In the genomic region with DNA sequence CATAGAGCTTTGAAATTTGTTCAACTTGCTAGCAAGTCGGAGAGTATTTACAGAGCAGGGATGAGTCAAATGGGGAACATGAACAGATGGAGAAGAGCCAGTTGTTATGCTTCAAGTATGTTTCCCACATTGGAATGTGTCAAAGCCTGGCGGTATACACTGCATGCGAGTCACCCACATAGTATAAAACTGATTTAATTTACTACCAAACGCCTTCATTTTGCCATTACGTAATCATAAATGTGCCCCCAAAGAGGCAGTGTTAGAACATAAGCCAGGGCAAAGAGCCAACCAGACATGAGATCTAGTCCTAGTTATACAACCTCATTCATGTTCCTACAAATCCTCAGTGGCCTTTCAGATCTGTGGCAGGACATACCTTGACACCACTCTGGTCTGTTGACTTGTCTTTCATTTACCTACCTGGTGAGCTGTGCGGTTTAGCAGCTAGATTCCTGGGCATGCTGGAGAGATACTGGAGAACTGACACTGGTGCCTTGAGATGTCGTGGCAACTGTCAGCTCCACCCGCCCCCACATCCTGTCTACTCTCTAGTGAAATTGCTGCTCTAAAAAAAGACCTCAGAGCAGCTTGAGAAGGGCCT, we compare ENCODE assay signal across 8 cellular contexts. TPM values are rescaled to one million over a fixed set of nuclear protein-coding genes. Genes with fewer than 3 reads are reported as not detected.
A peak's percentile ranks its signal among the peaks of the same experiment; 100 is the strongest.
DNase-seq lines count a peak whose midpoint lies in the region; ATAC-seq and TF ChIP-seq lines count a peak whose summit lies in the region.

No MANE protein-coding gene starts in this region.

- peak overlapping the region; percentile 32; the same call in 1 of the 2 replicates for H3K4me3 ChIP-seq in ACC112 (ENCODE audit: low read depth, low read length)

- peak overlapping the region; percentile 55 for H3K27ac Mint-ChIP-seq in osteocyte (ENCODE audit: unreplicated experiment)

- H3K79me2 ChIP-seq in ACC112 (ENCODE audit: control insufficient read depth, insufficient read depth, low read length, unreplicated experiment), result no peaks in the 10 kb centered on the region

- H3K36me3 Mint-ChIP-seq in osteocyte (ENCODE audit: unreplicated experiment), result no peaks in the 10 kb centered on the region

- TF ChIP-seq CTCF in osteocyte (IDR thresholded peaks at IDR 0.05) (no peak), omental fat pad (IDR thresholded peaks at IDR 0.05) (no peak)

- peak overlapping the region; percentile 57 for H2AFZ ChIP-seq in ACC112 (ENCODE audit: low read length, unreplicated experiment)

- peaks cover 32% of the 10 kb centered on the region for H3K4me1 ChIP-seq in ACC112 (ENCODE audit: control insufficient read depth, insufficient read depth, low read length, unreplicated experiment)

- H3K27me3 ChIP-seq in ACC112 (ENCODE audit: insufficient read depth, low read length), result no peaks in the 10 kb centered on the region

- H3K4me1 Mint-ChIP-seq in osteocyte (ENCODE audit: unreplicated experiment), result peaks cover 15% of the 10 kb centered on the region

- H3K27me3 Mint-ChIP-seq in osteocyte (ENCODE audit: unreplicated experiment), result no peaks in the 10 kb centered on the region

- no peaks in the 10 kb centered on the region for H3K9me3 Mint-ChIP-seq in osteocyte (ENCODE audit: unreplicated experiment)

- DNase-seq in LHCN-M2 (ENCODE audit: low read depth), result peak; percentile 95
- DNase-seq in amniotic epithelial cell (ENCODE audit: low read depth), result peak; percentile 62
- DNase-seq in osteocyte (ENCODE audit: extremely low spot score, unreplicated experiment), result no peak
- no peak for DNase-seq in omental fat pad (ENCODE audit: low spot score)
- no peak for DNase-seq in globus pallidus (ENCODE audit: low spot score)

- no peaks in the 10 kb centered on the region for H3K36me3 ChIP-seq in ACC112 (ENCODE audit: insufficient read depth, low read length)

- peak overlapping the region; percentile 32; the same call in 1 of the 2 replicates for H3K27ac ChIP-seq in ACC112 (ENCODE audit: low read depth, low read length)

- H3K4me3 Mint-ChIP-seq in osteocyte (ENCODE audit: unreplicated experiment), result peak overlapping the region; percentile 11

- ATAC-seq in GM19395 (IDR thresholded peaks at IDR 0.05; ENCODE audit: unreplicated experiment) (peak; percentile 80), omental fat pad (ENCODE audit: low FRiP score) (no peak), HG02763 (IDR thresholded peaks at IDR 0.05; ENCODE audit: unreplicated experiment) (no peak)

RNA-seq across cellular contexts. Expression of gene NRP2, which starts 21.7 kb away (rescaled TPM):
- 14.9 and 19.3 TPM in 2 replicates for total RNA-seq in LHCN-M2 (2014; rRNA removed)
- polyA plus RNA-seq in LHCN-M2 (2012), result 7.7 TPM
- 52.4 and 58.4 TPM in 2 replicates for total RNA-seq in osteocyte
- 100 to 1,000 TPM in 1 of 4 donors, 10 to 100 TPM in 3; 41.1 to 119 (median 52.4) TPM for total RNA-seq in omental fat pad

Comparison
In these comparisons a context has a peak if more than half of its experiments do, and no peak if none do; other contexts are left out.
1. DNase-seq: peak in LHCN-M2 (single experiment) and amniotic epithelial cell (single experiment); none in osteocyte (single experiment), omental fat pad (single experiment) and globus pallidus (single experiment).